In genomic region chr3:160150525-160150924, GRCh38 we compare ENCODE assay signal across 17 cellular contexts.
DNase-seq lines count a peak whose midpoint lies in the region; ATAC-seq and TF ChIP-seq lines count a peak whose summit lies in the region.
"Had no signal": no experiment of that assay in that cellular context is flagged by ENCODE, and none has a peak within 500 bp of the region (broad histone marks: within the 10 kb centered on the region; RNA-seq: fewer than 3 reads in every experiment).

No MANE protein-coding gene starts in this region.

- ATAC-seq in GM23338: no peak
- ATAC-seq: stimulated activated naive CD8-positive, alpha-beta T cell treated with anti-CD3 and anti-CD28 coated beads, Interleukin-15, Interleukin-2, amounts not matched to agents 100 U/mL and 50 U/mL, for 24 hours had no signal

- 52 to 96% (median 94%) methylated on average over 2 of the region's 2 CpGs for WGBS in spleen, 5 donors

- no peaks in the 10 kb centered on the region for H3K4me1 Mint-ChIP-seq in GM23338
- H3K4me1 Mint-ChIP-seq: immature natural killer cell had no signal

- H3F3A ChIP-seq in GM23338 (replicated peaks; ENCODE audit: low read depth): no peaks in the 10 kb centered on the region

- H3K9me2 ChIP-seq in GM23338 (ENCODE audit: insufficient read depth): no peaks in the 10 kb centered on the region

- 0 out of 2 replicates have a peak overlapping the region, but pooled peaks have one; percentile 32 for H2AFZ ChIP-seq in GM23338

- H3K4me2 ChIP-seq in GM23338: no peak overlapping the region

- H3K27me3 Mint-ChIP-seq in GM23338 (ENCODE audit: insufficient read depth, low read depth, poor library complexity): peaks cover 2% of the 10 kb centered on the region

- H3K36me3 Mint-ChIP-seq in GM23338 (ENCODE audit: low read depth): no peaks in the 10 kb centered on the region
- H3K36me3 Mint-ChIP-seq: immature natural killer cell had no signal

- intact Hi-C loops in dorsolateral prefrontal cortex (cut with DNase I) (loop anchor here in 1 of 2 donors (10.0 kb wide), 1 partner anchor 264 kb away; no protein-coding TSS in a partner anchor), spleen (cut with DNase I; ENCODE audit: low total_unique reads) (no loop called here)

- H3K27me3 ChIP-seq in GM23338 (ENCODE audit: insufficient read depth): no peaks in the 10 kb centered on the region
- H3K27me3 ChIP-seq in dorsolateral prefrontal cortex: no peaks in the 10 kb centered on the region
- H3K27me3 ChIP-seq in spleen (replicated peaks in 1 of 7): no peaks in the 10 kb centered on the region
- H3K27me3 ChIP-seq: upper lobe of left lung had no signal

- H3K36me3 ChIP-seq in GM23338 (ENCODE audit: insufficient read depth) (no peaks in the 10 kb centered on the region), spleen (no peaks in the 10 kb centered on the region)
- H3K36me3 ChIP-seq: upper lobe of left lung had no signal

- H4K20me1 ChIP-seq in GM23338 (replicated peaks; ENCODE audit: insufficient read depth): no peaks in the 10 kb centered on the region

- H3K4me3 ChIP-seq in GM23338: no peak overlapping the region
- H3K4me3 ChIP-seq in foreskin fibroblast (ENCODE audit: low read depth in 1 of 2, low read length in 2 of 2): no peak overlapping the region
- no peak overlapping the region for H3K4me3 ChIP-seq in dorsolateral prefrontal cortex
- H3K4me3 ChIP-seq in spleen: no peak overlapping the region
- H3K4me3 ChIP-seq: lung, upper lobe of left lung had no signal

- DNase-seq in AG08395 (ENCODE audit: low spot score) (peak; percentile 82), GM23338 (ENCODE audit: low spot score) (no peak), amniotic epithelial cell (ENCODE audit: low read depth) (peak; percentile 83), foreskin fibroblast (peak; percentile 53 to 74), dorsolateral prefrontal cortex (no peak), 8988T (no peak), AML-193 (lab: John Stamatoyannopoulos, UW) (no peak), spleen (no peak)
- DNase-seq: COR-L47; immature natural killer cell; NCI-H1436; NCI-H2171 treated with DMSO at 0.1 percent for 48 hours; NCI-H774; stimulated activated naive CD8-positive, alpha-beta T cell treated with anti-CD3 and anti-CD28 coated beads, Interleukin-15, Interleukin-2, amounts not matched to agents 100 U/mL and 50 U/mL, for 24 hours; upper lobe of left lung had no signal

- no peaks in the 10 kb centered on the region for H3K9me3 ChIP-seq in spleen
- H3K9me3 ChIP-seq: upper lobe of left lung had no signal

- H3K27ac ChIP-seq in GM23338 (ENCODE audit: low read depth) (no peak overlapping the region), dorsolateral prefrontal cortex (no peak overlapping the region), spleen (no peak overlapping the region)
- H3K27ac ChIP-seq: upper lobe of left lung had no signal

- H3K27ac Mint-ChIP-seq in GM23338: no peak overlapping the region
- H3K27ac Mint-ChIP-seq: activated T-helper 2 cell treated with anti-CD3 and anti-CD28 coated beads, Interferon-gamma antibody, Interleukin-2, Interleukin-4, amounts not matched to agents 10 μg/mL and 5 μg/mL and 100 μg/mL, durations not matched to agents 14 hours and 24 hours and 36 hours; immature natural killer cell had no signal

- H3K79me2 ChIP-seq in GM23338 (replicated peaks; ENCODE audit: insufficient read depth): no peaks in the 10 kb centered on the region

- no peak for TF ChIP-seq POLR2A in spleen (IDR thresholded peaks at IDR 0.05)

- H3K4me1 ChIP-seq in GM23338 (ENCODE audit: insufficient read depth) (no peaks in the 10 kb centered on the region), spleen (no peaks in the 10 kb centered on the region)
- H3K4me1 ChIP-seq: upper lobe of left lung had no signal

- H3K4me3 Mint-ChIP-seq in GM23338: no peak overlapping the region
- H3K4me3 Mint-ChIP-seq: immature natural killer cell had no signal

- no peaks in the 10 kb centered on the region; the same call in 2 of the 3 replicates for H3K9me3 Mint-ChIP-seq in GM23338
- H3K9me3 Mint-ChIP-seq: activated T-helper 2 cell treated with anti-CD3 and anti-CD28 coated beads, Interferon-gamma antibody, Interleukin-2, Interleukin-4, amounts not matched to agents 10 μg/mL and 5 μg/mL and 100 μg/mL, durations not matched to agents 14 hours and 24 hours and 36 hours had no signal

- TF ChIP-seq CTCF in GM23338 (conservative IDR thresholded peaks at IDR 0.05; ENCODE audit: low read depth in 2 of 2) (no peak), foreskin fibroblast (IDR thresholded peaks at IDR 0.05; ENCODE audit: low read depth, low read length) (no peak), dorsolateral prefrontal cortex (IDR thresholded peaks at IDR 0.05 in 54 of 56, conservative IDR thresholded peaks at IDR 0.05 in 2 of 56; ENCODE audit: low read depth in 1 of 56, partially characterized antibody in 56 of 56) (no peak), spleen (IDR thresholded peaks at IDR 0.05 in 8 of 11, conservative IDR thresholded peaks at IDR 0.05 in 3 of 11) (no peak)

TF ChIP-seq in GM23338, 12 proteins besides CTCF, POLR2A, EP300 and RAD21:
- TF ChIP-seq EZH2 (IDR thresholded peaks at IDR 0.05; ENCODE audit: low read depth, unreplicated experiment): no peak
- no peak for TF ChIP-seq POLR2AphosphoS5 (IDR thresholded peaks at IDR 0.05; ENCODE audit: low read depth)
- no peak for TF ChIP-seq ETS1 (IDR thresholded peaks at IDR 0.05)
- no peak for TF ChIP-seq ZNF114 (CRISPR knock-in tag; IDR thresholded peaks at IDR 0.05)
- no peak for TF ChIP-seq ZNF331 (CRISPR knock-in tag; IDR thresholded peaks at IDR 0.05; ENCODE audit: low read depth)

Comparison
In these comparisons a context has a peak if more than half of its experiments do, and no peak if none do; other contexts are left out.
1. DNase-seq: peak in AG08395 (single experiment), amniotic epithelial cell (single experiment) and foreskin fibroblast (2 of 2); none in GM23338 (single experiment), dorsolateral prefrontal cortex (0 of 10), 8988T (single experiment), AML-193 (0 of 2) and spleen (single experiment).